Comparison of ENCODE assay signal across 18 cellular contexts in the genomic region with DNA sequence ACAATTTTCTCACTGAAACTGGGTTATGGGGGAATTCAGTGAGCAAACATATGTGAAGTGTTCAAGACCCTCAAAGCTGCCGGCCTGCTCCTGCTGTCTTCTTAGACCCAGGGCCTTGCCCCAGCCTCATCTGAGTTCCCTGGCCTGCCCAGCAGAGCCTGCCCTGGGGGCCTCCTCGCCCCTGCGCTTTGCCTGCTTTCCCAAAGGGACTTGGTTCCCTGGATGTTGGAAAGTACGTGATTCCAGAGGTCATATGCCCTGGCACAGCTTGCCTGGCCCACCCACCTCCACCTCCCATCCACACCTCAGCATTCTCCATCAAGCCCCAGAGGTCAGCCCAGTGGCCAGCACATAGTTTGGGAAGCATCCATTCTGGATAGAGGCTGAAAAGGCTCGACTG. TPM values are rescaled to one million over a fixed set of nuclear protein-coding genes. Genes with fewer than 3 reads are reported as not detected.
DNase-seq lines count a peak whose midpoint lies in the region; TF ChIP-seq lines count a peak whose summit lies in the region.
"Had no signal": no experiment of that assay in that cellular context is flagged by ENCODE, and none has a peak within 500 bp of the region (broad histone marks: within the 10 kb centered on the region; RNA-seq: fewer than 3 reads in every experiment).

No MANE protein-coding gene starts in this region.

- WGBS in stomach, 5 donors: 69 to 80% (median 78%) methylated on average over 5 of the region's 5 CpGs

- no peak overlapping the region for H3K9ac ChIP-seq in BLaER1

- no peak for TF ChIP-seq CTCF in stomach (IDR thresholded peaks at IDR 0.05)

- H3K4me3 ChIP-seq in BLaER1 (no peak overlapping the region), muscle layer of duodenum (ENCODE audit: low read depth in 1 of 2, low read length in 2 of 2) (no peak overlapping the region), stomach (no peak overlapping the region)
- H3K4me3 ChIP-seq: A549, GM12878 had no signal

- no peaks in the 10 kb centered on the region for H3K36me3 Mint-ChIP-seq in activated CD4-positive, alpha-beta memory T cell treated with anti-CD3 and anti-CD28 coated beads for 36 hours
- H3K36me3 Mint-ChIP-seq: CD4-positive, CD25-positive, alpha-beta regulatory T cell had no signal

- H3K4me2 ChIP-seq in BLaER1: no peak overlapping the region
- H3K4me2 ChIP-seq: A549 had no signal

- H3K27me3 ChIP-seq in BLaER1 (no peaks in the 10 kb centered on the region), muscle layer of duodenum (ENCODE audit: low read depth, low read length) (no peaks in the 10 kb centered on the region), stomach (no peaks in the 10 kb centered on the region)

- peaks cover 27% of the 10 kb centered on the region for H3K4me1 ChIP-seq in BLaER1
- H3K4me1 ChIP-seq in muscle layer of duodenum (ENCODE audit: control insufficient read depth in 1 of 2, insufficient read depth in 2 of 2, low read length in 2 of 2): peaks cover 7 to 28% of the 10 kb centered on the region in 2 donors
- H3K4me1 ChIP-seq in stomach: peaks cover 10 to 44% (median 35%) of the 10 kb centered on the region in 4 donors
- H3K4me1 ChIP-seq: A549 had no signal

- H3K9me3 Mint-ChIP-seq in activated CD4-positive, alpha-beta memory T cell treated with anti-CD3 and anti-CD28 coated beads for 36 hours: no peaks in the 10 kb centered on the region
- H3K9me3 Mint-ChIP-seq: CD4-positive, CD25-positive, alpha-beta regulatory T cell had no signal

- CTCF ChIA-PET in activated CD4-positive, alpha-beta memory T cell treated with anti-CD3 and anti-CD28 coated beads for 36 hours (lab: Charles Lee): interaction anchor here (2.0 kb wide), 1 partner anchor 10 kb away, joined by 11 read pairs; no protein-coding TSS in a partner anchor

- 0 out of 2 replicates have a peak overlapping the region, but pooled peaks have one; percentile 2 for H3K27ac ChIP-seq in BLaER1
- peak overlapping the region; percentile 26 for H3K27ac ChIP-seq in caudate nucleus (ENCODE audit: low read depth, low read length)
- peak overlapping the region; percentile 0 for H3K27ac ChIP-seq in muscle layer of duodenum (ENCODE audit: low read length)
- H3K27ac ChIP-seq in stomach: peak overlapping the region in 4 of 5 donors; percentile 24 to 73 (median 60)
- H3K27ac ChIP-seq: A549 had no signal

- no peak for TF ChIP-seq EP300 in stomach (IDR thresholded peaks at IDR 0.05)

- H3K36me3 ChIP-seq in BLaER1: peaks cover 19% of the 10 kb centered on the region; the same call in 1 of the 2 replicates
- peaks cover 0 to 4% of the 10 kb centered on the region in 2 donors for H3K36me3 ChIP-seq in muscle layer of duodenum (ENCODE audit: control insufficient read depth in 1 of 2, insufficient read depth in 2 of 2, low read length in 2 of 2)
- H3K36me3 ChIP-seq in stomach: peaks cover 0 to 32% (median 30%) of the 10 kb centered on the region in 4 donors

- H3K27me3 Mint-ChIP-seq in activated CD4-positive, alpha-beta memory T cell treated with anti-CD3 and anti-CD28 coated beads for 36 hours: peaks cover 6% of the 10 kb centered on the region

- DNase-seq in caudate nucleus (lab: John Stamatoyannopoulos, UW): no peak
- DNase-seq in stomach: no peak
- DNase-seq in RPMI8226: no peak
- no peak for DNase-seq in midbrain (lab: John Stamatoyannopoulos, UW)
- no peak for DNase-seq in activated CD4-positive, alpha-beta memory T cell treated with anti-CD3 and anti-CD28 coated beads for 36 hours
- no peak for DNase-seq in stimulated activated CD4-positive, alpha-beta T cell treated with anti-CD3 and anti-CD28 coated beads, Interleukin-1b, Interleukin-23, amount 100 ng/mL, for 48 hours
- DNase-seq: CD4-positive, CD25-positive, alpha-beta regulatory T cell; DMS53; HCEC 1CT; NCI-H1092; NCI-H1694; NCI-H2107; NCI-H226; NCI-H526 had no signal

- no peak overlapping the region for H3K27ac Mint-ChIP-seq in activated CD4-positive, alpha-beta memory T cell treated with anti-CD3 and anti-CD28 coated beads for 36 hours
- H3K27ac Mint-ChIP-seq: CD4-positive, CD25-positive, alpha-beta regulatory T cell had no signal

- H3K4me1 Mint-ChIP-seq in activated CD4-positive, alpha-beta memory T cell treated with anti-CD3 and anti-CD28 coated beads for 36 hours (ENCODE audit: low read depth): no peaks in the 10 kb centered on the region
- H3K4me1 Mint-ChIP-seq: CD4-positive, CD25-positive, alpha-beta regulatory T cell had no signal

- intact Hi-C loops in stomach (cut with DNase I; ENCODE audit: low total_unique reads): no loop called here
- intact Hi-C loops in activated CD4-positive, alpha-beta memory T cell treated with anti-CD3 and anti-CD28 coated beads for 36 hours (cut with micrococcal nuclease): no loop called here

- H3K4me3 Mint-ChIP-seq in activated CD4-positive, alpha-beta memory T cell treated with anti-CD3 and anti-CD28 coated beads for 36 hours: no peak overlapping the region
- H3K4me3 Mint-ChIP-seq: CD4-positive, CD25-positive, alpha-beta regulatory T cell had no signal

- H4K20me1 ChIP-seq in BLaER1: no peaks in the 10 kb centered on the region

- no peaks in the 10 kb centered on the region for H3K9me3 ChIP-seq in BLaER1
- no peaks in the 10 kb centered on the region for H3K9me3 ChIP-seq in muscle layer of duodenum (ENCODE audit: control insufficient read depth in 1 of 2, low read length in 2 of 2)
- no peaks in the 10 kb centered on the region for H3K9me3 ChIP-seq in stomach
- H3K9me3 ChIP-seq: A549 had no signal

- POLR2A ChIA-PET in activated CD4-positive, alpha-beta memory T cell treated with anti-CD3 and anti-CD28 coated beads for 36 hours (lab: Charles Lee): no interaction called here

- no peak for TF ChIP-seq POLR2A in stomach (IDR thresholded peaks at IDR 0.05)

RNA-seq across cellular contexts. Expression of gene POU2F3, which starts 13.7 kb away (rescaled TPM):
- total RNA-seq in stomach: 1 to 10 TPM in 2 of 5 donors, under 1 TPM in 1, not detected in 2; 0.18 to 1.9 (median 1.3) TPM
- polyA plus RNA-seq in stomach: 1 to 10 TPM in 2 of 3 donors, under 1 TPM in 1; 0.75 to 1.5 (median 1.3) TPM
- total RNA-seq in activated CD4-positive, alpha-beta memory T cell treated with anti-CD3 and anti-CD28 coated beads for 36 hours: not detected
- total RNA-seq: CD4-positive, CD25-positive, alpha-beta regulatory T cell had no signal
- polyA plus RNA-seq: A549; CD4-positive, CD25-positive, alpha-beta regulatory T cell had no signal

RNA-seq across cellular contexts. Expression of gene OAF, which starts 15.4 kb away (rescaled TPM):
- total RNA-seq in stomach: 100 to 1,000 TPM in 2 of 5 donors, 10 to 100 TPM in 3; 23.3 to 380 (median 37.2) TPM
- 10 to 100 TPM; 17.1 to 30.5 (median 30.2) TPM for polyA plus RNA-seq in stomach
- 1 to 10 TPM in 1 of 2 experiments, under 1 TPM in 1; 0.90 to 1.2 TPM for total RNA-seq in activated CD4-positive, alpha-beta memory T cell treated with anti-CD3 and anti-CD28 coated beads for 36 hours

Comparison
In these comparisons a context has a peak if more than half of its experiments do, and no peak if none do; other contexts are left out.
1. H3K27ac ChIP-seq: peak in every context shown above with its lines; median percentile 60 in stomach; 26 in caudate nucleus; 2 in BLaER1; 0 in muscle layer of duodenum.
2. RNA of gene OAF, which starts 15.4 kb away (total RNA-seq): 23.3 to 380 TPM in stomach; 0.90 to 1.2 TPM in activated CD4-positive, alpha-beta memory T cell treated with anti-CD3 and anti-CD28 coated beads for 36 hours; every median in the first group is over 10 times any median in the second.